Comparison of ENCODE assay signal across 8 cellular contexts in genomic region chr6:113858605-113859348, GRCh38. TPM values are rescaled to one million over a fixed set of nuclear protein-coding genes. Genes with fewer than 3 reads are reported as not detected.
DNase-seq lines count a peak whose midpoint lies in the region; ATAC-seq and TF ChIP-seq lines count a peak whose summit lies in the region.

No MANE protein-coding gene starts in this region.

- H3K4me1 ChIP-seq in testis: no peaks in the 10 kb centered on the region

- TF ChIP-seq CTCF in omental fat pad (IDR thresholded peaks at IDR 0.05): peak in 2 of 3 donors; percentile 84 to 99
- peak; percentile 96 to 99 (median 99) for TF ChIP-seq CTCF in testis (IDR thresholded peaks at IDR 0.05)

- DNase-seq in GM03348 (ENCODE audit: low spot score): peak; percentile 96
- peak; percentile 97 for DNase-seq in H7
- DNase-seq in MG63: peak; percentile 89
- DNase-seq in SK-MEL-5 (ENCODE audit: low read depth, low spot score): peak; percentile 87
- DNase-seq in activated naive CD4-positive, alpha-beta T cell treated with anti-CD3 and anti-CD28 coated beads, Interleukin-2, amount 50 U/mL, for 16 hours: peak; percentile 73
- DNase-seq in globus pallidus (ENCODE audit: low spot score): peak; percentile 87
- peak; percentile 71 for DNase-seq in omental fat pad (ENCODE audit: low spot score)
- DNase-seq in testis: peak; percentile 88

- in situ Hi-C loops in SK-MEL-5 (cut with HindIII; ENCODE audit: low pct_unique_long_range_greater_than_20kb, low sequenced_read_pairs): no loop called here

- peak overlapping the region; percentile 98 for H3K4me3 ChIP-seq in H7 (ENCODE audit: insufficient read depth, low read depth, low read length)
- peak overlapping the region; percentile 96 for H3K4me3 ChIP-seq in MG63
- H3K4me3 ChIP-seq in testis: peak overlapping the region; percentile 70 to 75

- no peaks in the 10 kb centered on the region; the same call in 1 of the 2 replicates for H3K36me3 ChIP-seq in H7 (replicated peaks; ENCODE audit: control insufficient read depth, insufficient read depth, low read length)
- H3K36me3 ChIP-seq in MG63: peaks cover 23% of the 10 kb centered on the region
- no peaks in the 10 kb centered on the region for H3K36me3 ChIP-seq in testis (ENCODE audit: low read depth, missing control alignments)

- H3K27me3 ChIP-seq in H7 (ENCODE audit: control insufficient read depth, insufficient read depth, low read length) (peaks cover 24% of the 10 kb centered on the region), MG63 (no peaks in the 10 kb centered on the region), testis (no peaks in the 10 kb centered on the region)

- TF ChIP-seq POLR2A in testis (IDR thresholded peaks at IDR 0.05): no peak

- H3K9me3 ChIP-seq in MG63 (no peaks in the 10 kb centered on the region), testis (no peaks in the 10 kb centered on the region)

- WGBS in testis, 2 donors: 0 to 1% methylated on average over 18 to 59 of the region's 59 CpGs

- peak; percentile 93 for ATAC-seq in omental fat pad (ENCODE audit: low FRiP score)

- H3K27ac ChIP-seq in testis: peak overlapping the region; percentile 91 to 99

- intact Hi-C loops in testis (cut with DNase I; ENCODE audit: low total_unique reads): no loop called here

RNA-seq across cellular contexts. Expression of gene MARCKS, which starts 1.6 kb away (rescaled TPM):
- 91.0 and 92.7 TPM in 2 replicates for total RNA-seq in H7 (2014; rRNA removed; shearing (Covaris generic))
- 70.3 and 78.1 TPM in 2 replicates for total RNA-seq in MG63 (2014; rRNA removed; shearing (Covaris generic); ENCODE audit: low replicate concordance)
- total RNA-seq in SK-MEL-5 (2014; rRNA removed; shearing (Covaris generic)): 50.7 and 55.4 TPM in 2 replicates
- 33.0 and 34.1 TPM in 2 replicates for polyA plus RNA-seq in SK-MEL-5 (2015; cell fraction: cytosol; rRNA removed)
- 11.0 and 15.6 TPM in 2 replicates for polyA plus RNA-seq in SK-MEL-5 (2015; cell fraction: nucleus; rRNA removed)
- 10 to 100 TPM; 22.6 to 45.4 (median 24.0) TPM for total RNA-seq in omental fat pad
- 10 to 100 TPM; 26.6 to 32.7 TPM for total RNA-seq in testis
- polyA plus RNA-seq in testis (ENCODE audit: insufficient read depth, low read depth, low replicate concordance): 21.5 TPM

Comparison
In these comparisons a context has a peak if more than half of its experiments do, and no peak if none do; other contexts are left out.
1. Peak in every context shown above with its lines: DNase-seq, ATAC-seq, H3K4me3 ChIP-seq and H3K27ac ChIP-seq.